13 cellular contexts compared by ENCODE assay signal in the genomic region with DNA sequence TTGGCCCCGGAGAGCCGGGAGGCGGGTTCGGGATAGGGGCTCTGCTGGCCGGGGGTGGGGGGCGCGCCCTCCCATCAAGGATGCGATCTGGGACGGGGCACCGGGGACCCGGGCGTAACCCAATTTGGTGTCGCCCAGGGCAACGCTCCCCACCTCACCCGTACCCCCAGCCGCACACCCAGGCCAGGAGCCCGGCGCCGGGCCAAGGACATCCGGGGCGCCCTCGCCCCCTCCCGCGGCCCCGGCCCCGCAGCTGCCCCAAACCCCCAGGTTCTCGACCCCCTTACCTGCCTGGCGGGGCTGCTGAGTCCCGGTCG. TPM values are rescaled to one million over a fixed set of nuclear protein-coding genes. Genes with fewer than 3 reads are reported as not detected.
DNase-seq lines count a peak whose midpoint lies in the region; ATAC-seq and TF ChIP-seq lines count a peak whose summit lies in the region.
"Had no signal": no experiment of that assay in that cellular context is flagged by ENCODE, and none has a peak within 500 bp of the region (broad histone marks: within the 10 kb centered on the region; RNA-seq: fewer than 3 reads in every experiment).

No MANE protein-coding gene starts in this region.

- TF ChIP-seq CTCF in heart right ventricle (IDR thresholded peaks at IDR 0.05) (no peak), cardiac fibroblast (IDR thresholded peaks at IDR 0.05; ENCODE audit: low read depth, low read length) (no peak)

- H3K36me3 ChIP-seq in heart right ventricle = no peaks in the 10 kb centered on the region
- no peaks in the 10 kb centered on the region for H3K36me3 ChIP-seq in mesodermal cell (ENCODE audit: control insufficient read depth, insufficient read depth, low read length)
- no peaks in the 10 kb centered on the region for H3K36me3 ChIP-seq in urinary bladder (ENCODE audit: insufficient read depth)

- H3K4me1 ChIP-seq in heart right ventricle (peaks cover 3 to 21% (median 13%) of the 10 kb centered on the region in 9 donors), mesodermal cell (ENCODE audit: control insufficient read depth, insufficient read depth, low read length, poor library complexity, severe bottlenecking) (peaks cover 3% of the 10 kb centered on the region), urinary bladder (ENCODE audit: insufficient read depth) (peaks cover 2% of the 10 kb centered on the region)

- intact Hi-C loops in heart right ventricle (cut with DNase I) = loop anchor here in 1 of 10 donors (5.0 kb wide), 1 partner anchor 63 kb away; no protein-coding TSS in a partner anchor
- intact Hi-C loops in left ventricle myocardium superior (cut with micrococcal nuclease) = no loop called here

- H3K9me3 ChIP-seq in heart right ventricle (no peaks in the 10 kb centered on the region), mesodermal cell (ENCODE audit: control insufficient read depth, low read length) (peaks cover 3% of the 10 kb centered on the region)

- no peak for DNase-seq in heart right ventricle
- no peak for DNase-seq in left ventricle myocardium superior
- no peak for DNase-seq in cardiac fibroblast (ENCODE audit: low read depth in 2 of 2)
- DNase-seq in DMS79 treated with DMSO at 0.1 percent for 48 hours (lab: John Stamatoyannopoulos, UW) = no peak
- no peak for DNase-seq in NCI-H524 treated with DMSO at 0.1 percent for 48 hours (lab: John Stamatoyannopoulos, UW)
- DNase-seq: ACHN; NCI-H1417 treated with DMSO at 0.1 percent for 48 hours; stimulated activated CD4-positive, alpha-beta T cell treated with anti-CD3 and anti-CD28 coated beads, Interleukin-2, amount 100 ng/mL, for 48 hours had no signal

- 0 to 1% methylated on average over 15 to 30 of the region's 30 CpGs for WGBS in heart right ventricle, 2 donors
- 40 to 59% methylated on average over 10 to 11 of the region's 30 CpGs for WGBS in mesodermal cell (ENCODE audit: insufficient coverage in 2 of 2), 2 experiments
- under 1% methylated on average over 30 of the region's 30 CpGs for WGBS in urinary bladder

- peaks cover 0 to 92% (median 66%) of the 10 kb centered on the region in 7 donors for H3K27me3 ChIP-seq in heart right ventricle

- ATAC-seq in heart right ventricle (no peak), left ventricle myocardium superior (no peak), GM21717 (IDR thresholded peaks at IDR 0.05; ENCODE audit: unreplicated experiment) (no peak)

- H3K4me3 ChIP-seq in heart right ventricle (peak overlapping the region in 9 of 10 donors; percentile 28 to 48 (median 40)), cardiac fibroblast (replicated peaks in 1 of 2; ENCODE audit: low read depth in 2 of 2, low read length in 2 of 2) (peak overlapping the region; percentile 32 to 49), mesodermal cell (ENCODE audit: extremely low read depth, insufficient read depth, low read length, poor library complexity, severe bottlenecking) (peak overlapping the region; percentile 39), urinary bladder (ENCODE audit: low read depth, low read length) (peak overlapping the region; percentile 35)

- H3K27ac ChIP-seq in heart right ventricle = no peak overlapping the region
- no peak overlapping the region for H3K27ac ChIP-seq in mesodermal cell (ENCODE audit: low read depth, low read length, severe bottlenecking)
- H3K27ac ChIP-seq in urinary bladder (ENCODE audit: low read depth) = no peak overlapping the region

RNA-seq across cellular contexts. Expression of a gene that starts 0.5 kb away (rescaled TPM):
- total RNA-seq in heart right ventricle = 1 to 10 TPM in 2 of 10 donors, under 1 TPM in 7, not detected in 1; 0.23 to 1.5 (median 0.59) TPM
- under 1 TPM; 0.07 to 0.17 TPM for polyA plus RNA-seq in heart right ventricle
- 0.32 TPM for total RNA-seq in left ventricle myocardium superior
- polyA plus RNA-seq in mesodermal cell (2013, experiment 1 of 2) = 6.7 TPM
- 5.3 TPM for polyA plus RNA-seq in mesodermal cell (2013, experiment 2 of 2)
- total RNA-seq in urinary bladder = 4.3 TPM
- polyA plus RNA-seq in urinary bladder = 0.60 TPM
- total RNA-seq: activated T-helper 1 cell treated with anti-CD3 and anti-CD28 coated beads, Interleukin-12 subunit alpha, Interleukin-12 subunit beta, Interleukin-2, Interleukin-4 antibody, amounts not matched to agents 30 ng/mL and 10 ng/mL and 1 ng/mL, durations not matched to agents 14 hours and 24 hours and 36 hours; bronchial epithelial cell had no signal

RNA-seq across cellular contexts. Expression of a gene that starts 4.1 kb away (rescaled TPM):
- total RNA-seq in heart right ventricle = 10 to 100 TPM in 1 of 10 donors, 1 to 10 TPM in 9; 2.3 to 11.9 (median 3.8) TPM
- polyA plus RNA-seq in heart right ventricle = 10 to 100 TPM in 1 of 2 donors, 1 to 10 TPM in 1; 5.6 to 12.9 TPM
- 2.9 TPM for total RNA-seq in left ventricle myocardium superior
- 29.5 TPM for polyA plus RNA-seq in mesodermal cell (2013, experiment 1 of 2)
- 19.2 TPM for polyA plus RNA-seq in mesodermal cell (2013, experiment 2 of 2)
- total RNA-seq in urinary bladder = 32.4 TPM
- 43.7 TPM for polyA plus RNA-seq in urinary bladder

RNA-seq across cellular contexts. Expression of a gene that starts 51.2 kb away (rescaled TPM):
- not detected for total RNA-seq in heart right ventricle
- polyA plus RNA-seq in heart right ventricle = not detected
- total RNA-seq in left ventricle myocardium superior = not detected
- not detected for polyA plus RNA-seq in mesodermal cell (2013, experiment 1 of 2)
- polyA plus RNA-seq in mesodermal cell (2013, experiment 2 of 2) = not detected
- not detected for total RNA-seq in urinary bladder
- not detected for polyA plus RNA-seq in urinary bladder
- total RNA-seq: activated T-helper 1 cell treated with anti-CD3 and anti-CD28 coated beads, Interleukin-12 subunit alpha, Interleukin-12 subunit beta, Interleukin-2, Interleukin-4 antibody, amounts not matched to agents 30 ng/mL and 10 ng/mL and 1 ng/mL, durations not matched to agents 14 hours and 24 hours and 36 hours; bronchial epithelial cell had no signal
